ENCODE assay signal across 8 cellular contexts in the genomic region with DNA sequence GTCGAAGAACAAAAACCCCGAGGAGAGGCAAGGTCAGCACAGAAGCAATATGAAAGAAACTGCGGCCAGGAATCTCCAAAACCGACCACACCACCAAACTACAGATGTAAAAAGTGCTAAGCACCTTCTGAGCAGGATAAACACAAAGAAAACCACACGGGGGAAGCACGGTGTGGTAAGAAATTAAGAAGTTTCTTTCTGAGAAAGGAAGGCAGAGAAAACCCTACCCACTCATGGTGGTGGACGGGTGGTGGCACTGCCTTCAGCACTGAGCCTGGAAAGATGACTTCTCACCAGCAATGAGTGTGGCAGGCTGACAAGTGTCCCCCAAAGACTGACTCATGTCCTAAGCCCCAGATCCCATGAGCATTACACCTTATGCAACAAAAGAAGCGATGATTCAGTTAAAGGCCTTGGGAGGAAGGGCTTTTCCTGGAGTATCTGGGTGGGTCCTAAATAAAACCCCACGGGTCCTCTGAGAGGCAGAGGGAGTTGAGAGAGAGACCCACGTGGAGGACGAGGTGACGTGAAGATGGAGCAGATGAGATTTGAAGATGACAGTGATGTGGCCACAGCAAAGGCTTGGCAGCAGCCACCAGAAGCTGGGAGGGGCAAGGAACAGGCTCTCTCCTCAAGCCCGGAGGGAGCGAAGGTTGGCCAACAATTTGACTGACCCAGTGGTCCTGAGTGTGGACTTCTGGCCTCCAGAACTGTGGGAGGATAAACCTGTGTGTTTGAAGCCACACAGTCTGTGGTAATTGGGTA.
DNase-seq lines count a peak whose midpoint lies in the region; ATAC-seq and TF ChIP-seq lines count a peak whose summit lies in the region.

No MANE protein-coding gene starts in this region.

- ATAC-seq in GM21515 (IDR thresholded peaks at IDR 0.05; ENCODE audit: unreplicated experiment): peak; percentile 75
- no peak for ATAC-seq in HG02970 (IDR thresholded peaks at IDR 0.05; ENCODE audit: low FRiP score, unreplicated experiment)

- peak; percentile 42 for DNase-seq in A172 (ENCODE audit: low spot score)
- DNase-seq in T-helper 22 cell (ENCODE audit: low read depth): peak; percentile 42
- peak; percentile 89 for DNase-seq in epithelial cell of esophagus (ENCODE audit: low read depth)
- no peak for DNase-seq in glutamatergic neuron
- DNase-seq in NCI-H1436 treated with DMSO at 0.1 percent for 48 hours (lab: John Stamatoyannopoulos, UW): no peak
- DNase-seq in KG1 (lab: John Stamatoyannopoulos, UW): no peak

- H3K4me3 Mint-ChIP-seq in glutamatergic neuron (ENCODE audit: unreplicated experiment): no peak overlapping the region

- H3K4me3 ChIP-seq in epithelial cell of esophagus (ENCODE audit: low read length): no peak overlapping the region

- no peaks in the 10 kb centered on the region for H3K9me3 Mint-ChIP-seq in glutamatergic neuron (ENCODE audit: unreplicated experiment)

- TF ChIP-seq CTCF in epithelial cell of esophagus (IDR thresholded peaks at IDR 0.05; ENCODE audit: insufficient read depth, low read depth, low read length, missing control alignments) (no peak), glutamatergic neuron (IDR thresholded peaks at IDR 0.05; ENCODE audit: partially characterized antibody, unreplicated experiment) (no peak)

- no peaks in the 10 kb centered on the region for H3K27me3 Mint-ChIP-seq in glutamatergic neuron (ENCODE audit: unreplicated experiment)

- no peak overlapping the region for H3K27ac Mint-ChIP-seq in glutamatergic neuron (ENCODE audit: unreplicated experiment)

- H3K4me1 Mint-ChIP-seq in glutamatergic neuron (ENCODE audit: low read depth, unreplicated experiment): peaks cover 5% of the 10 kb centered on the region

- H3K36me3 Mint-ChIP-seq in glutamatergic neuron (ENCODE audit: unreplicated experiment): no peaks in the 10 kb centered on the region

Comparison
In these comparisons a context has a peak if more than half of its experiments do, and no peak if none do; other contexts are left out.
1. DNase-seq: peak in A172 (single experiment), T-helper 22 cell (single experiment) and epithelial cell of esophagus (single experiment); none in glutamatergic neuron (single experiment), NCI-H1436 treated with DMSO at 0.1 percent for 48 hours (single experiment) and KG1 (single experiment).